8 cellular contexts compared by ENCODE assay signal in genomic region chr4:145097821-145098674, GRCh38. TPM values are rescaled to one million over a fixed set of nuclear protein-coding genes. Genes with fewer than 3 reads are reported as not detected.
DNase-seq lines count a peak whose midpoint lies in the region; ATAC-seq and TF ChIP-seq lines count a peak whose summit lies in the region.

ABCE1 (plus strand) TSS chr4:145098311; CDS start chr4:145104413, 6,102 bp downstream.
ANAPC10 (minus strand) TSS chr4:145098196; CDS start chr4:145096099, 2,097 bp downstream.

- peak within 1 kb of the TSS; percentile 88 for H3K27ac ChIP-seq in CD4-positive, CD25-positive, alpha-beta regulatory T cell (ENCODE audit: insufficient read depth, low read length, poor library complexity, severe bottlenecking)
- H3K27ac ChIP-seq in dorsolateral prefrontal cortex: peak within 1 kb of the TSS; percentile 68 to 98 (median 89)
- H3K27ac ChIP-seq in right lobe of liver: peak within 1 kb of the TSS; percentile 84 to 94 (median 92)

- peak; percentile 92 to 99 (median 95) for DNase-seq in CD4-positive, CD25-positive, alpha-beta regulatory T cell
- DNase-seq in HK-2 (ENCODE audit: unreplicated experiment): peak; percentile 93
- peak; percentile 76 for DNase-seq in NCI-H82 treated with DMSO at 0.1 percent for 48 hours (lab: John Stamatoyannopoulos, UW; ENCODE audit: unreplicated experiment)
- DNase-seq in activated CD4-positive, alpha-beta memory T cell treated with anti-CD3 and anti-CD28 coated beads for 36 hours: peak; percentile 97
- peak; percentile 83 to 94 (median 93) for DNase-seq in dorsolateral prefrontal cortex
- DNase-seq in right lobe of liver: peak; percentile 94 to 97 (median 95)
- DNase-seq in stimulated activated CD4-positive, alpha-beta T cell treated with anti-CD3 and anti-CD28 coated beads, Interleukin-4, amount 100 ng/mL, for 4 hours: peak; percentile 92 to 97

- POLR2A ChIA-PET in activated CD4-positive, alpha-beta memory T cell treated with anti-CD3 and anti-CD28 coated beads for 36 hours (lab: Charles Lee): interaction anchor here (0.7 to 4.2 kb wide), 8 partner anchors 10 to 521 kb away, joined by 3 to 39 read pairs (median 4); partner anchors contain the start of gene MMAA

- CTCF ChIA-PET in activated CD4-positive, alpha-beta memory T cell treated with anti-CD3 and anti-CD28 coated beads for 36 hours (lab: Charles Lee): interaction anchor here (0.6 to 3.1 kb wide), 6 partner anchors 11 to 926 kb away, joined by 3 to 9 read pairs (median 4); no protein-coding TSS in a partner anchor

- under 1% methylated on average over 38 of the region's 67 CpGs for WGBS in right lobe of liver (ENCODE audit: insufficient coverage, low coverage, low lambda C conversion rate, missing lambda C conversion rate)

- peaks cover 0 to 3% of the 10 kb centered on the region in 2 experiments for H3K9me3 ChIP-seq in CD4-positive, CD25-positive, alpha-beta regulatory T cell (ENCODE audit: control insufficient read depth in 2 of 2, low read length in 2 of 2)
- H3K9me3 ChIP-seq in right lobe of liver: no peaks in the 10 kb centered on the region

- peak within 1 kb of the TSS; percentile 97 to 99 (median 98) for H3K27ac Mint-ChIP-seq in CD4-positive, CD25-positive, alpha-beta regulatory T cell
- H3K27ac Mint-ChIP-seq in activated CD4-positive, alpha-beta memory T cell treated with anti-CD3 and anti-CD28 coated beads for 36 hours: peak within 1 kb of the TSS; percentile 97

- H3K27me3 ChIP-seq in CD4-positive, CD25-positive, alpha-beta regulatory T cell (ENCODE audit: control insufficient read depth, insufficient read depth, low read length): no peaks in the 10 kb centered on the region
- H3K27me3 ChIP-seq in dorsolateral prefrontal cortex: no peaks in the 10 kb centered on the region
- H3K27me3 ChIP-seq in right lobe of liver: no peaks in the 10 kb centered on the region

- H3K4me1 ChIP-seq in CD4-positive, CD25-positive, alpha-beta regulatory T cell (ENCODE audit: control insufficient read depth, insufficient read depth, low read length, poor library complexity, severe bottlenecking): peaks cover 50% of the 10 kb centered on the region
- H3K4me1 ChIP-seq in right lobe of liver: peaks cover 0 to 31% (median 14%) of the 10 kb centered on the region in 4 donors

- TF ChIP-seq CTCF in dorsolateral prefrontal cortex (IDR thresholded peaks at IDR 0.05 in 54 of 56, conservative IDR thresholded peaks at IDR 0.05 in 2 of 56; ENCODE audit: low read depth in 1 of 56, partially characterized antibody in 56 of 56) (peak in 51 of 56 donors; percentile 8 to 64 (median 39)), right lobe of liver (IDR thresholded peaks at IDR 0.05) (peak in 3 of 4 donors; percentile 14 to 35 (median 23))

- peaks cover 28 to 54% (median 42%) of the 10 kb centered on the region in 4 donors for H3K4me1 Mint-ChIP-seq in CD4-positive, CD25-positive, alpha-beta regulatory T cell
- H3K4me1 Mint-ChIP-seq in activated CD4-positive, alpha-beta memory T cell treated with anti-CD3 and anti-CD28 coated beads for 36 hours (ENCODE audit: low read depth): peaks cover 20% of the 10 kb centered on the region

- intact Hi-C loops in activated CD4-positive, alpha-beta memory T cell treated with anti-CD3 and anti-CD28 coated beads for 36 hours (cut with micrococcal nuclease): loop anchor here (1.0 to 5.0 kb wide), 9 partner anchors 28 to 1585 kb away; partner anchors contain the start of genes MMAA, OTUD4, SMARCA5 and ZNF827
- intact Hi-C loops in dorsolateral prefrontal cortex (cut with DNase I): loop anchor here (2.0 to 5.0 kb wide), 2 partner anchors 83 to 839 kb away; partner anchors contain the start of genes OTUD4 (in 1 of the 2) and ZNF827 (in 1 of the 2)
- intact Hi-C loops in right lobe of liver (cut with DNase I): no loop called here

- ATAC-seq in CD4-positive, CD25-positive, alpha-beta regulatory T cell (ENCODE audit: low read depth in 2 of 2): peak; percentile 91 to 92
- ATAC-seq in GM19452 (IDR thresholded peaks at IDR 0.05; ENCODE audit: unreplicated experiment) (peak; percentile 86), right lobe of liver (peak; percentile 92 to 98 (median 94))

- no peaks in the 10 kb centered on the region for H3K27me3 Mint-ChIP-seq in CD4-positive, CD25-positive, alpha-beta regulatory T cell
- H3K27me3 Mint-ChIP-seq in activated CD4-positive, alpha-beta memory T cell treated with anti-CD3 and anti-CD28 coated beads for 36 hours: no peaks in the 10 kb centered on the region

- no peaks in the 10 kb centered on the region for H3K9me3 Mint-ChIP-seq in CD4-positive, CD25-positive, alpha-beta regulatory T cell
- no peaks in the 10 kb centered on the region for H3K9me3 Mint-ChIP-seq in activated CD4-positive, alpha-beta memory T cell treated with anti-CD3 and anti-CD28 coated beads for 36 hours

- peaks cover 24% of the 10 kb centered on the region for H3K36me3 Mint-ChIP-seq in CD4-positive, CD25-positive, alpha-beta regulatory T cell
- peaks cover 34% of the 10 kb centered on the region for H3K36me3 Mint-ChIP-seq in activated CD4-positive, alpha-beta memory T cell treated with anti-CD3 and anti-CD28 coated beads for 36 hours

- peaks cover 22% of the 10 kb centered on the region for H3K36me3 ChIP-seq in CD4-positive, CD25-positive, alpha-beta regulatory T cell (ENCODE audit: control insufficient read depth, insufficient read depth, low read length)
- peaks cover 0 to 16% (median 2%) of the 10 kb centered on the region in 4 donors for H3K36me3 ChIP-seq in right lobe of liver

- TF ChIP-seq POLR2A in right lobe of liver (IDR thresholded peaks at IDR 0.05): peak; percentile 65

- peak within 1 kb of the TSS; percentile 91 for H3K4me3 ChIP-seq in CD4-positive, CD25-positive, alpha-beta regulatory T cell (ENCODE audit: low read depth, low read length)
- peak within 1 kb of the TSS; percentile 63 to 98 (median 87) for H3K4me3 ChIP-seq in dorsolateral prefrontal cortex
- H3K4me3 ChIP-seq in right lobe of liver: peak within 1 kb of the TSS; percentile 71 to 75 (median 74)

- peak within 1 kb of the TSS; percentile 95 to 99 (median 97) for H3K4me3 Mint-ChIP-seq in CD4-positive, CD25-positive, alpha-beta regulatory T cell
- H3K4me3 Mint-ChIP-seq in activated CD4-positive, alpha-beta memory T cell treated with anti-CD3 and anti-CD28 coated beads for 36 hours: peak within 1 kb of the TSS; percentile 87

RNA-seq across cellular contexts. Expression of gene ABCE1, which starts in this region (rescaled TPM):
- 41.4 TPM for total RNA-seq in CD4-positive, CD25-positive, alpha-beta regulatory T cell
- 10 to 100 TPM; 59.1 to 71.8 (median 66.1) TPM for polyA plus RNA-seq in CD4-positive, CD25-positive, alpha-beta regulatory T cell
- total RNA-seq in activated CD4-positive, alpha-beta memory T cell treated with anti-CD3 and anti-CD28 coated beads for 36 hours: 100 to 1,000 TPM; 138 to 145 TPM
- 10 to 100 TPM; 28.8 to 60.8 (median 41.8) TPM for total RNA-seq in dorsolateral prefrontal cortex
- 10 to 100 TPM; 14.4 to 57.7 (median 28.9) TPM for total RNA-seq in right lobe of liver

RNA-seq across cellular contexts. Expression of gene ANAPC10, which starts in this region (rescaled TPM):
- total RNA-seq in CD4-positive, CD25-positive, alpha-beta regulatory T cell: 30.6 TPM
- 10 to 100 TPM; 38.5 to 56.9 (median 41.2) TPM for polyA plus RNA-seq in CD4-positive, CD25-positive, alpha-beta regulatory T cell
- 10 to 100 TPM; 28.2 to 28.3 TPM for total RNA-seq in activated CD4-positive, alpha-beta memory T cell treated with anti-CD3 and anti-CD28 coated beads for 36 hours
- total RNA-seq in dorsolateral prefrontal cortex (10 to 100 TPM; 14.7 to 39.8 (median 28.3) TPM), right lobe of liver (10 to 100 TPM in 1 of 6 experiments, 1 to 10 TPM in 5; 6.0 to 13.0 (median 8.3) TPM)

Comparison
In these comparisons a context has a peak if more than half of its experiments do, and no peak if none do; other contexts are left out.
1. Peak in every context shown above with its lines: DNase-seq, ATAC-seq, H3K4me3 ChIP-seq and H3K27ac ChIP-seq.
2. intact Hi-C loops: an anchor here in activated CD4-positive, alpha-beta memory T cell treated with anti-CD3 and anti-CD28 coated beads for 36 hours (1.0 to 5.0 kb wide) and dorsolateral prefrontal cortex (2.0 to 5.0 kb wide); none called in right lobe of liver.